ENCODE assay signal across 8 cellular contexts in genomic region chr2:203535078-203535783, GRCh38. TPM values are rescaled to one million over a fixed set of nuclear protein-coding genes. Genes with fewer than 3 reads are reported as not detected.
DNase-seq lines count a peak whose midpoint lies in the region; ATAC-seq, FAIRE-seq and TF ChIP-seq lines count a peak whose summit lies in the region.

A gene with protein sequence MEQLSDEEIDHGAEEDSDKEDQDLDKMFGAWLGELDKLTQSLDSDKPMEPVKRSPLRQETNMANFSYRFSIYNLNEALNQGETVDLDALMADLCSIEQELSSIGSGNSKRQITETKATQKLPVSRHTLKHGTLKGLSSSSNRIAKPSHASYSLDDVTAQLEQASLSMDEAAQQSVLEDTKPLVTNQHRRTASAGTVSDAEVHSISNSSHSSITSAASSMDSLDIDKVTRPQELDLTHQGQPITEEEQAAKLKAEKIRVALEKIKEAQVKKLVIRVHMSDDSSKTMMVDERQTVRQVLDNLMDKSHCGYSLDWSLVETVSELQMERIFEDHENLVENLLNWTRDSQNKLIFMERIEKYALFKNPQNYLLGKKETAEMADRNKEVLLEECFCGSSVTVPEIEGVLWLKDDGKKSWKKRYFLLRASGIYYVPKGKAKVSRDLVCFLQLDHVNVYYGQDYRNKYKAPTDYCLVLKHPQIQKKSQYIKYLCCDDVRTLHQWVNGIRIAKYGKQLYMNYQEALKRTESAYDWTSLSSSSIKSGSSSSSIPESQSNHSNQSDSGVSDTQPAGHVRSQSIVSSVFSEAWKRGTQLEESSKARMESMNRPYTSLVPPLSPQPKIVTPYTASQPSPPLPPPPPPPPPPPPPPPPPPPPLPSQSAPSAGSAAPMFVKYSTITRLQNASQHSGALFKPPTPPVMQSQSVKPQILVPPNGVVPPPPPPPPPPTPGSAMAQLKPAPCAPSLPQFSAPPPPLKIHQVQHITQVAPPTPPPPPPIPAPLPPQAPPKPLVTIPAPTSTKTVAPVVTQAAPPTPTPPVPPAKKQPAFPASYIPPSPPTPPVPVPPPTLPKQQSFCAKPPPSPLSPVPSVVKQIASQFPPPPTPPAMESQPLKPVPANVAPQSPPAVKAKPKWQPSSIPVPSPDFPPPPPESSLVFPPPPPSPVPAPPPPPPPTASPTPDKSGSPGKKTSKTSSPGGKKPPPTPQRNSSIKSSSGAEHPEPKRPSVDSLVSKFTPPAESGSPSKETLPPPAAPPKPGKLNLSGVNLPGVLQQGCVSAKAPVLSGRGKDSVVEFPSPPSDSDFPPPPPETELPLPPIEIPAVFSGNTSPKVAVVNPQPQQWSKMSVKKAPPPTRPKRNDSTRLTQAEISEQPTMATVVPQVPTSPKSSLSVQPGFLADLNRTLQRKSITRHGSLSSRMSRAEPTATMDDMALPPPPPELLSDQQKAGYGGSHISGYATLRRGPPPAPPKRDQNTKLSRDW (minus strand): TSS chr2:203535301. CDS start chr2:203495353, 39,948 bp downstream.

- no peak for FAIRE-seq in D721Med (lab: Jason Lieb, UNC)

- H3K36me3 ChIP-seq in heart left ventricle (no peaks in the 10 kb centered on the region), trophoblast cell (ENCODE audit: control insufficient read depth in 1 of 2, insufficient read depth in 2 of 2, low read length in 2 of 2) (no peaks in the 10 kb centered on the region), tibial artery (no peaks in the 10 kb centered on the region)

- peaks cover 9% of the 10 kb centered on the region for H3K79me2 ChIP-seq in trophoblast cell (ENCODE audit: control insufficient read depth, insufficient read depth, low read length, poor library complexity)

- peak within 1 kb of the TSS; percentile 83 for H3K14ac ChIP-seq in trophoblast cell (ENCODE audit: low read length)

- H3K4me2 ChIP-seq in trophoblast cell (ENCODE audit: low read length): peak within 1 kb of the TSS; percentile 88

- H3K4me3 ChIP-seq in heart left ventricle (peak within 1 kb of the TSS; percentile 65 to 98 (median 96)), trophoblast cell (ENCODE audit: low read depth, low read length) (peak within 1 kb of the TSS; percentile 96), tibial artery (peak within 1 kb of the TSS; percentile 99)

- peaks cover 8 to 20% (median 11%) of the 10 kb centered on the region in 3 donors for H3K9me3 Mint-ChIP-seq in T-cell

- no peak within 1 kb of the TSS for H3K23ac ChIP-seq in trophoblast cell (ENCODE audit: low read length)

- peak within 1 kb of the TSS; percentile 86 for H4K8ac ChIP-seq in trophoblast cell (ENCODE audit: low read depth, low read length)

- POLR2A ChIA-PET in T-cell (lab: Charles Lee): no interaction called here

- H3K4ac ChIP-seq in trophoblast cell (ENCODE audit: low read depth, low read length): peak within 1 kb of the TSS; percentile 42

- peaks cover 2% of the 10 kb centered on the region for H3K36me3 Mint-ChIP-seq in T-cell

- WGBS in heart left ventricle, 4 donors: 0 to 1% (median 0%) methylated on average over 47 to 92 of the region's 92 CpGs; no CpG with 5 or more reads in 1 of the 4 donors
- no CpG with 5 or more reads among the region's 92 CpGs for WGBS in trophoblast cell (ENCODE audit: extremely low coverage, insufficient coverage, insufficient read length)

- TF ChIP-seq POLR2A in heart left ventricle (IDR thresholded peaks at IDR 0.05): peak in 1 of 2 donors; percentile 37

- peak within 1 kb of the TSS; percentile 2 for H2BK12ac ChIP-seq in trophoblast cell (ENCODE audit: low read length)

- peak within 1 kb of the TSS; percentile 65 for H2BK120ac ChIP-seq in trophoblast cell (ENCODE audit: insufficient read depth, low read length, poor library complexity)

- H2AFZ ChIP-seq in trophoblast cell (ENCODE audit: insufficient read depth, low read length, poor library complexity): peak within 1 kb of the TSS; percentile 82

- peak within 1 kb of the TSS; percentile 54 for H4K12ac ChIP-seq in trophoblast cell (ENCODE audit: low read depth, low read length)

- peak within 1 kb of the TSS; percentile 87 for H2BK5ac ChIP-seq in trophoblast cell (ENCODE audit: low read depth, low read length, poor library complexity)

- peak within 1 kb of the TSS; percentile 86 for H3K9ac ChIP-seq in trophoblast cell (ENCODE audit: low read length)

- DNase-seq in D721Med (ENCODE audit: insufficient read length, low spot score): peak; percentile 47
- DNase-seq in H4 (ENCODE audit: low spot score): peak; percentile 68
- DNase-seq in NCI-H1048 (lab: John Stamatoyannopoulos, UW): peak; percentile 57
- peak; percentile 3 to 57 (median 40) for DNase-seq in T-cell
- peak; percentile 82 for DNase-seq in amniotic epithelial cell (ENCODE audit: low read depth)
- peak; percentile 89 to 94 (median 92) for DNase-seq in heart left ventricle
- DNase-seq in trophoblast cell: peak; percentile 87 to 95
- peak; percentile 78 to 89 for DNase-seq in tibial artery

- H4K91ac ChIP-seq in trophoblast cell (ENCODE audit: low read depth, low read length): peak within 1 kb of the TSS; percentile 80

- H3K4me1 Mint-ChIP-seq in T-cell: peaks cover 20 to 28% (median 24%) of the 10 kb centered on the region in 3 donors

- H3K27me3 ChIP-seq in heart left ventricle (no peaks in the 10 kb centered on the region), trophoblast cell (ENCODE audit: insufficient read depth, low read length) (no peaks in the 10 kb centered on the region), tibial artery (no peaks in the 10 kb centered on the region)

- peak within 1 kb of the TSS; percentile 77 for H3K18ac ChIP-seq in trophoblast cell (ENCODE audit: low read length)

- H3K27ac ChIP-seq in heart left ventricle (peak within 1 kb of the TSS; percentile 87 to 98 (median 94)), trophoblast cell (ENCODE audit: low read depth, low read length) (peak within 1 kb of the TSS; percentile 92), tibial artery (peak within 1 kb of the TSS; percentile 90 to 95)

- ATAC-seq in T-cell (replicated peaks in 1 of 4) (peak; percentile 64 to 71 (median 68)), heart left ventricle (peak; percentile 74 to 98 (median 94))

- H3K27ac Mint-ChIP-seq in T-cell: peak within 1 kb of the TSS; percentile 30 to 68

- H3K4me1 ChIP-seq in heart left ventricle (peaks cover 0 to 30% (median 12%) of the 10 kb centered on the region in 12 donors), trophoblast cell (ENCODE audit: control insufficient read depth in 1 of 2, insufficient read depth in 2 of 2, low read length in 2 of 2) (no peaks in the 10 kb centered on the region), tibial artery (peaks cover 0 to 35% (median 0%) of the 10 kb centered on the region in 4 donors)

- H3K4me3 Mint-ChIP-seq in T-cell: peak within 1 kb of the TSS; percentile 83 to 90 (median 90)

- TF ChIP-seq CTCF in D721Med (IDR thresholded peaks at IDR 0.05; ENCODE audit: insufficient read depth, missing control alignments): peak; percentile 2
- TF ChIP-seq CTCF in heart left ventricle (IDR thresholded peaks at IDR 0.05): peak in 1 of 12 donors; percentile 20
- peak in 1 of 2 experiments; percentile 7 for TF ChIP-seq CTCF in tibial artery (IDR thresholded peaks at IDR 0.05)

- CTCF ChIA-PET in T-cell (lab: Charles Lee): interaction anchor here in 1 of 2 donors (0.6 to 1.7 kb wide), 4 partner anchors 18 to 276 kb away, joined by 3 to 7 read pairs (median 5); no protein-coding TSS in a partner anchor

- H3K79me1 ChIP-seq in trophoblast cell (ENCODE audit: low read length): peaks cover 11% of the 10 kb centered on the region

- intact Hi-C loops in heart left ventricle (cut with DNase I) (loop anchor here in 6 of 10 donors (2.0 to 10.0 kb wide), 5 partner anchors 47 to 248 kb away; no protein-coding TSS in a partner anchor), tibial artery (cut with DNase I; ENCODE audit: low total_unique reads) (loop anchor here (5.0 kb wide), 1 partner anchor 47 kb away; no protein-coding TSS in a partner anchor)

- H3K9me3 ChIP-seq in heart left ventricle (peaks cover 0 to 7% (median 0%) of the 10 kb centered on the region in 12 donors), trophoblast cell (ENCODE audit: insufficient read depth, low read depth, low read length) (no peaks in the 10 kb centered on the region), tibial artery (no peaks in the 10 kb centered on the region)

- H3K27me3 Mint-ChIP-seq in T-cell: peaks cover 20 to 22% of the 10 kb centered on the region in 2 donors

- H2AK5ac ChIP-seq in trophoblast cell (ENCODE audit: low read length): peak within 1 kb of the TSS; percentile 4

RNA-seq across cellular contexts. Expression of the gene that starts here (rescaled TPM):
- 2.7 and 3.6 TPM in 2 replicates for total RNA-seq in H4 (2014; rRNA removed; shearing (Covaris generic))
- total RNA-seq in T-cell (1 to 10 TPM; 1.4 to 4.4 (median 2.8) TPM), heart left ventricle (10 to 100 TPM; 13.1 to 30.4 (median 16.8) TPM)
- 10 to 100 TPM in 1 of 2 donors, 1 to 10 TPM in 1; 3.6 to 10.3 TPM for polyA plus RNA-seq in heart left ventricle
- polyA plus RNA-seq in trophoblast cell (2013): 22.5 and 22.9 TPM in 2 replicates

Comparison
In these comparisons a context has a peak if more than half of its experiments do, and no peak if none do; other contexts are left out.
1. Peak in every context shown above with its lines: DNase-seq, ATAC-seq, H3K4me3 ChIP-seq and H3K27ac ChIP-seq.
2. DNase-seq: peak in every context shown above with its lines; median percentile 92 in heart left ventricle; 91 in trophoblast cell; 84 in tibial artery; 82 in amniotic epithelial cell; 68 in H4; 57 in NCI-H1048; 47 in D721Med; 40 in T-cell.